ENCODE assay signal across 18 cellular contexts in genomic region chr14:90088160-90088559, GRCh38. TPM values are rescaled to one million over a fixed set of nuclear protein-coding genes. Genes with fewer than 3 reads are reported as not detected.
DNase-seq lines count a peak whose midpoint lies in the region; ATAC-seq and TF ChIP-seq lines count a peak whose summit lies in the region.
"Had no signal": no experiment of that assay in that cellular context is flagged by ENCODE, and none has a peak within 500 bp of the region (broad histone marks: within the 10 kb centered on the region; RNA-seq: fewer than 3 reads in every experiment).

No MANE protein-coding gene starts in this region.

- no peak overlapping the region for H3K27ac Mint-ChIP-seq in glutamatergic neuron (ENCODE audit: unreplicated experiment)
- no peak overlapping the region for H3K27ac Mint-ChIP-seq in naive thymus-derived CD4-positive, alpha-beta T cell
- H3K27ac Mint-ChIP-seq: B cell; CD8-positive, alpha-beta memory T cell had no signal

- H3K4me1 ChIP-seq in left ventricle myocardium inferior: peaks cover 24% of the 10 kb centered on the region
- peaks cover 0 to 8% (median 1%) of the 10 kb centered on the region in 12 donors for H3K4me1 ChIP-seq in heart left ventricle
- peaks cover 26 to 46% of the 10 kb centered on the region in 2 donors for H3K4me1 ChIP-seq in thyroid gland
- H3K4me1 ChIP-seq in naive thymus-derived CD4-positive, alpha-beta T cell (ENCODE audit: control insufficient read depth in 2 of 2, insufficient read depth in 2 of 2, low read length in 2 of 2): no peaks in the 10 kb centered on the region
- H3K4me1 ChIP-seq: Caco-2 had no signal

- H3K9me3 Mint-ChIP-seq in glutamatergic neuron (ENCODE audit: unreplicated experiment): peaks cover 1% of the 10 kb centered on the region
- peaks cover 0 to 7% (median 1%) of the 10 kb centered on the region in 11 donors for H3K9me3 Mint-ChIP-seq in naive thymus-derived CD4-positive, alpha-beta T cell
- H3K9me3 Mint-ChIP-seq: CD8-positive, alpha-beta memory T cell had no signal

- H3K36me3 ChIP-seq in left ventricle myocardium inferior (no peaks in the 10 kb centered on the region), heart left ventricle (no peaks in the 10 kb centered on the region), thyroid gland (no peaks in the 10 kb centered on the region)
- H3K36me3 ChIP-seq in naive thymus-derived CD4-positive, alpha-beta T cell (ENCODE audit: control insufficient read depth in 2 of 3, insufficient read depth in 3 of 3, low read length in 3 of 3): no peaks in the 10 kb centered on the region

- TF ChIP-seq POLR2A in heart left ventricle (IDR thresholded peaks at IDR 0.05) (no peak), thyroid gland (IDR thresholded peaks at IDR 0.05) (no peak)

- POLR2A ChIA-PET in naive thymus-derived CD4-positive, alpha-beta T cell (lab: Charles Lee): no interaction called here

- TF ChIP-seq CTCF in left ventricle myocardium inferior (IDR thresholded peaks at IDR 0.05; ENCODE audit: borderline replicate concordance): no peak
- TF ChIP-seq CTCF in heart left ventricle (IDR thresholded peaks at IDR 0.05): no peak
- TF ChIP-seq CTCF in epithelial cell of proximal tubule (conservative IDR thresholded peaks at IDR 0.05; ENCODE audit: low read depth, low read length): no peak
- TF ChIP-seq CTCF in thyroid gland (IDR thresholded peaks at IDR 0.05): no peak
- TF ChIP-seq CTCF in glutamatergic neuron (IDR thresholded peaks at IDR 0.05; ENCODE audit: partially characterized antibody, unreplicated experiment): no peak

- CTCF ChIA-PET in naive thymus-derived CD4-positive, alpha-beta T cell (lab: Charles Lee): no interaction called here

- peaks cover 7% of the 10 kb centered on the region for H3K36me3 Mint-ChIP-seq in glutamatergic neuron (ENCODE audit: unreplicated experiment)
- H3K36me3 Mint-ChIP-seq in naive thymus-derived CD4-positive, alpha-beta T cell: peaks cover 0 to 12% (median 0%) of the 10 kb centered on the region in 5 donors

- WGBS in heart left ventricle, 4 donors: 67 to 89% (median 85%) methylated on average over 2 of the region's 2 CpGs
- 74 to 77% methylated on average over 2 of the region's 2 CpGs for WGBS in thyroid gland, 2 donors

- H3K9me3 ChIP-seq in left ventricle myocardium inferior (replicated peaks) (no peaks in the 10 kb centered on the region), heart left ventricle (no peaks in the 10 kb centered on the region), thyroid gland (no peaks in the 10 kb centered on the region)
- H3K9me3 ChIP-seq in naive thymus-derived CD4-positive, alpha-beta T cell (ENCODE audit: control insufficient read depth in 2 of 3, low read length in 3 of 3): no peaks in the 10 kb centered on the region

- ATAC-seq in heart left ventricle (no peak), GM21619 (IDR thresholded peaks at IDR 0.05; ENCODE audit: unreplicated experiment) (peak; percentile 57)
- no peak for ATAC-seq in naive thymus-derived CD4-positive, alpha-beta T cell
- ATAC-seq: HCT116 had no signal

- intact Hi-C loops in left ventricle myocardium inferior (cut with micrococcal nuclease) (no loop called here), heart left ventricle (cut with DNase I) (no loop called here), thyroid gland (cut with DNase I) (no loop called here)
- intact Hi-C loops in naive thymus-derived CD4-positive, alpha-beta T cell (cut with micrococcal nuclease): no loop called here

- peaks cover 2% of the 10 kb centered on the region for H3K27me3 Mint-ChIP-seq in glutamatergic neuron (ENCODE audit: unreplicated experiment)
- H3K27me3 Mint-ChIP-seq in naive thymus-derived CD4-positive, alpha-beta T cell: peaks cover 14 to 38% (median 21%) of the 10 kb centered on the region in 5 donors

- H3K27me3 ChIP-seq in left ventricle myocardium inferior (ENCODE audit: low read depth): no peaks in the 10 kb centered on the region
- H3K27me3 ChIP-seq in heart left ventricle: no peaks in the 10 kb centered on the region
- no peaks in the 10 kb centered on the region for H3K27me3 ChIP-seq in thyroid gland
- H3K27me3 ChIP-seq in naive thymus-derived CD4-positive, alpha-beta T cell (ENCODE audit: control insufficient read depth in 2 of 2, insufficient read depth in 2 of 2, low read length in 2 of 2): no peaks in the 10 kb centered on the region

- no peak overlapping the region for H3K4me3 Mint-ChIP-seq in glutamatergic neuron (ENCODE audit: unreplicated experiment)
- no peak overlapping the region for H3K4me3 Mint-ChIP-seq in naive thymus-derived CD4-positive, alpha-beta T cell
- H3K4me3 Mint-ChIP-seq: B cell had no signal

- DNase-seq in left ventricle myocardium inferior (no peak), heart left ventricle (no peak), epithelial cell of proximal tubule (ENCODE audit: low read depth) (peak; percentile 23), thyroid gland (no peak), NCI-H524 (lab: John Stamatoyannopoulos, UW) (no peak), glutamatergic neuron (no peak)
- no peak for DNase-seq in naive thymus-derived CD4-positive, alpha-beta T cell
- DNase-seq: Caco-2; CD8-positive, alpha-beta memory T cell; DND-41; GDM1 had no signal

- H3K4me3 ChIP-seq in left ventricle myocardium inferior (no peak overlapping the region), heart left ventricle (no peak overlapping the region), epithelial cell of proximal tubule (ENCODE audit: low read depth, low read length) (no peak overlapping the region), thyroid gland (replicated peaks in 1 of 3) (no peak overlapping the region)
- H3K4me3 ChIP-seq in naive thymus-derived CD4-positive, alpha-beta T cell (ENCODE audit: low read length): no peak overlapping the region
- H3K4me3 ChIP-seq: GM23248 had no signal

- H3K4me1 Mint-ChIP-seq in glutamatergic neuron (ENCODE audit: low read depth, unreplicated experiment): peaks cover 2% of the 10 kb centered on the region
- H3K4me1 Mint-ChIP-seq in naive thymus-derived CD4-positive, alpha-beta T cell: peaks cover 0 to 3% (median 0%) of the 10 kb centered on the region in 7 donors
- H3K4me1 Mint-ChIP-seq: B cell; CD8-positive, alpha-beta memory T cell had no signal

- peak overlapping the region; percentile 65 for H3K27ac ChIP-seq in left ventricle myocardium inferior (replicated peaks)
- peak overlapping the region in 5 of 12 donors; percentile 9 to 85 (median 41) for H3K27ac ChIP-seq in heart left ventricle
- H3K27ac ChIP-seq in thyroid gland: peak overlapping the region in 2 of 3 donors; percentile 78 to 87
- no peak overlapping the region for H3K27ac ChIP-seq in naive thymus-derived CD4-positive, alpha-beta T cell (ENCODE audit: low read depth, low read length)
- H3K27ac ChIP-seq: C4-2B, GM23248 had no signal

RNA-seq across cellular contexts. Expression of gene KCNK13, which starts 26.4 kb away (rescaled TPM):
- total RNA-seq in left ventricle myocardium inferior: 1.9 TPM
- 10 to 100 TPM in 1 of 9 donors, 1 to 10 TPM in 5, under 1 TPM in 3; 0.16 to 10.7 (median 1.7) TPM for total RNA-seq in heart left ventricle
- polyA plus RNA-seq in heart left ventricle: under 1 TPM; 0.53 to 0.55 TPM
- total RNA-seq in epithelial cell of proximal tubule: 0.12 and 0.22 TPM in 2 replicates
- total RNA-seq in thyroid gland: 1 to 10 TPM; 4.0 to 7.2 (median 4.9) TPM
- not detected for total RNA-seq in glutamatergic neuron (ENCODE audit: unreplicated experiment)
- total RNA-seq in naive thymus-derived CD4-positive, alpha-beta T cell: under 1 TPM in 3 of 5 experiments, not detected in 2; 0.19 to 0.73 (median 0.27) TPM
- polyA plus RNA-seq in naive thymus-derived CD4-positive, alpha-beta T cell: not detected
- total RNA-seq: A172, B cell, Caco-2, GM23248, IMR-90 had no signal
- polyA plus RNA-seq: CD8-positive, alpha-beta memory T cell; GM23248; IMR-90 had no signal
